8 cellular contexts compared by ENCODE assay signal in genomic region chr4:3292571-3293409, GRCh38. TPM values are rescaled to one million over a fixed set of nuclear protein-coding genes. Genes with fewer than 3 reads are reported as not detected.
DNase-seq lines count a peak whose midpoint lies in the region; ATAC-seq and TF ChIP-seq lines count a peak whose summit lies in the region.

RGS12 (plus strand) TSS chr4:3293021; CDS start chr4:3316171, 23,150 bp downstream.

- no peak for TF ChIP-seq CTCF in AG04450 (IDR thresholded peaks at IDR 0.05; ENCODE audit: low read depth, low read length)
- TF ChIP-seq CTCF in left lung (IDR thresholded peaks at IDR 0.05): no peak

- H3K27ac Mint-ChIP-seq in dendritic cell treated with granulocyte-macrophage colony-stimulating factor and Interleukin-4, amounts not matched to agents 40 ng/mL and 50 ng/mL, for 4 days: peak within 1 kb of the TSS; percentile 75

- H3K4me3 Mint-ChIP-seq in dendritic cell treated with granulocyte-macrophage colony-stimulating factor and Interleukin-4, amounts not matched to agents 40 ng/mL and 50 ng/mL, for 4 days: peak within 1 kb of the TSS; percentile 79

- H3K4me3 ChIP-seq in AG04450 (ENCODE audit: low read depth, low read length) (peak within 1 kb of the TSS; percentile 85), left lung (peak within 1 kb of the TSS; percentile 76 to 85)

- peaks cover 10 to 28% of the 10 kb centered on the region in 2 donors for H3K4me1 ChIP-seq in left lung

- H3K36me3 Mint-ChIP-seq in dendritic cell treated with granulocyte-macrophage colony-stimulating factor and Interleukin-4, amounts not matched to agents 40 ng/mL and 50 ng/mL, for 4 days (ENCODE audit: low read depth): no peaks in the 10 kb centered on the region

- POLR2A ChIA-PET in AG04450 (lab: Yijun Ruan, JAX): interaction anchor here (0.6 to 1.5 kb wide), 3 partner anchors 9 to 84 kb away, joined by 3 read pairs; no protein-coding TSS in a partner anchor

- DNase-seq in AG04450 (ENCODE audit: low read depth, low spot score) (peak; percentile 87), NCI-H510A treated with DMSO at 0.1 percent for 48 hours (lab: John Stamatoyannopoulos, UW) (peak; percentile 57), left lung (peak; percentile 96 to 98)
- peak; percentile 82 to 84 for DNase-seq in activated CD4-positive, alpha-beta T cell treated with anti-CD3 and anti-CD28 coated beads, Interleukin-2, amount 50 U/mL, for 24 hours (ENCODE audit: low read depth in 1 of 2, low spot score in 1 of 2)
- DNase-seq in stimulated activated CD4-positive, alpha-beta T cell treated with anti-CD3 and anti-CD28 coated beads, Interleukin-2, amount 100 ng/mL, for 24 hours: peak; percentile 92 to 94

- H3K9me3 ChIP-seq in AG04450 (ENCODE audit: control insufficient read depth, insufficient read depth, low read length): peaks cover 11% of the 10 kb centered on the region
- no peaks in the 10 kb centered on the region for H3K9me3 ChIP-seq in left lung

- peaks cover 37% of the 10 kb centered on the region for H3K4me1 Mint-ChIP-seq in dendritic cell treated with granulocyte-macrophage colony-stimulating factor and Interleukin-4, amounts not matched to agents 40 ng/mL and 50 ng/mL, for 4 days (ENCODE audit: low read depth)

- CTCF ChIA-PET in AG04450 (lab: Charles Lee): interaction anchor here (1.6 to 1.7 kb wide), 2 partner anchors 186 to 188 kb away, joined by 4 to 5 read pairs; no protein-coding TSS in a partner anchor

- H3K27me3 ChIP-seq in AG04450 (ENCODE audit: control insufficient read depth, insufficient read depth, low read length): peaks cover 2% of the 10 kb centered on the region
- H3K27me3 ChIP-seq in left lung: peaks cover 0 to 23% of the 10 kb centered on the region in 2 donors

- H3K36me3 ChIP-seq in left lung: no peaks in the 10 kb centered on the region

- H3K27ac ChIP-seq in AG04450 (ENCODE audit: low read depth, low read length) (peak within 1 kb of the TSS; percentile 78), left lung (peak within 1 kb of the TSS; percentile 86 to 90)

- H3K9me3 Mint-ChIP-seq in dendritic cell treated with granulocyte-macrophage colony-stimulating factor and Interleukin-4, amounts not matched to agents 40 ng/mL and 50 ng/mL, for 4 days: no peaks in the 10 kb centered on the region

- ATAC-seq in GM19043 (IDR thresholded peaks at IDR 0.05; ENCODE audit: low read depth, unreplicated experiment) (peak; percentile 79), HG03432 (IDR thresholded peaks at IDR 0.05; ENCODE audit: unreplicated experiment) (peak; percentile 85), left lung (peak; percentile 94)

- intact Hi-C loops in dendritic cell treated with granulocyte-macrophage colony-stimulating factor and Interleukin-4, amounts not matched to agents 40 ng/mL and 50 ng/mL, for 4 days (cut with micrococcal nuclease): loop anchor here (1.0 kb wide), 1 partner anchor 66 kb away; no protein-coding TSS in a partner anchor
- intact Hi-C loops in left lung (cut with DNase I): no loop called here

- H3K27me3 Mint-ChIP-seq in dendritic cell treated with granulocyte-macrophage colony-stimulating factor and Interleukin-4, amounts not matched to agents 40 ng/mL and 50 ng/mL, for 4 days: peaks cover 56% of the 10 kb centered on the region

RNA-seq across cellular contexts. Expression of gene RGS12, which starts in this region (rescaled TPM):
- 12.5 and 13.9 TPM in 2 replicates for polyA plus RNA-seq in AG04450 (2011; rRNA removed)
- 20.9 and 53.4 TPM in 2 replicates for polyA minus RNA-seq in AG04450 (2011; rRNA and poly(A)+ RNA removed)
- total RNA-seq in left lung: 10 to 100 TPM; 28.2 to 30.4 TPM

Comparison
In these comparisons a context has a peak if more than half of its experiments do, and no peak if none do; other contexts are left out.
1. Peak in every context shown above with its lines: DNase-seq, ATAC-seq, H3K4me3 ChIP-seq and H3K27ac ChIP-seq.